In the genomic region with DNA sequence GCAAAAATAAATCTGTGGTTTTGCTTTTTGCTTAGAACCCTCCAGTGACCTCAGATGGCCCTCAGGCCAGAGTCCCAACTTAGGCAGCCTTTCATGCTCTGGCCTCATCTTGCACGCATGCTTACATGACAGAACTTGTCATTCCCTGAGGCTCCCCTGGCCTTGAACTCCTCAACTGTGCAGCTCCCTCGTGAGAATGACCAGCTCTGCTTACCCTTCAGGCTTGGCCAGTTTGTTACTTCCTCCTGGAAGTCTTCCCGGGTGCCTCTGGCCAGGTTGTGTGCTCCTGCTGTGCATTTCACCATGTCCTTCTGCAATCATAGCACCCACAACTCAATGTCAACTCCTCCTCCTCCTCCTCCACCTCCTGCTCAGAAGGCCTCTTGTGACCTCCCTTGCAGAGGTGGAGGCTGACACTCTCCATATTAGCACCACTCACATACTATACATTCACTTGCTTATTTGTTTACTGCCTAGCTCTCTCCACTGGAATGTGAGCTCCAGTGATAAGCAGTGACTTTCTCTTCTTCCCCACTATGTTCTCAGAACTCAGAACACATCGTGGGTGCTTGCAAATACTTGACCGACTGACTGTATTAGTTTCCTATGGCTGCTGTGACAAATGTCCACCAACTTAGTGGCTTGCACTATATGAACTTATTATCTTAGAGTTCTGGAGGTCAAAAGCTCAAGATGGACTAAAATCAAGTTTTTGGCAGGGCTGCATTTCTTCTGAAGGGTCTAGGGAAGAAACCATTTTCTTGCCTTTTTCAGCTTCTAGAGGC, we compare ENCODE assay signal across 13 cellular contexts. TPM values are rescaled to one million over a fixed set of nuclear protein-coding genes. Genes with fewer than 3 reads are reported as not detected.
DNase-seq lines count a peak whose midpoint lies in the region; ATAC-seq and TF ChIP-seq lines count a peak whose summit lies in the region.
"Had no signal": no experiment of that assay in that cellular context is flagged by ENCODE, and none has a peak within 500 bp of the region (broad histone marks: within the 10 kb centered on the region; RNA-seq: fewer than 3 reads in every experiment).

No MANE protein-coding gene starts in this region.

- H3K36me3 ChIP-seq in left ventricle myocardium inferior: peaks cover 8% of the 10 kb centered on the region
- H3K36me3 ChIP-seq: colonic mucosa had no signal

- H3K27ac Mint-ChIP-seq in activated T-helper 2 cell treated with anti-CD3 and anti-CD28 coated beads, Interferon-gamma antibody, Interleukin-2, Interleukin-4, amounts not matched to agents 10 μg/mL and 5 μg/mL and 100 μg/mL, durations not matched to agents 14 hours and 24 hours and 36 hours: peak overlapping the region; percentile 50
- peak overlapping the region; percentile 76 for H3K27ac Mint-ChIP-seq in stimulated activated naive B cell treated with anti-CD40 and anti-IgM and Interleukin-4, amounts not matched to agents 10 μg/mL and 1 μg/mL and 100 μg/mL, for 72 hours

- no peaks in the 10 kb centered on the region for H3K9me3 Mint-ChIP-seq in activated T-helper 2 cell treated with anti-CD3 and anti-CD28 coated beads, Interferon-gamma antibody, Interleukin-2, Interleukin-4, amounts not matched to agents 10 μg/mL and 5 μg/mL and 100 μg/mL, durations not matched to agents 14 hours and 24 hours and 36 hours
- H3K9me3 Mint-ChIP-seq in stimulated activated naive B cell treated with anti-CD40 and anti-IgM and Interleukin-4, amounts not matched to agents 10 μg/mL and 1 μg/mL and 100 μg/mL, for 72 hours: no peaks in the 10 kb centered on the region

- peak; percentile 42 for ATAC-seq in Right ventricle myocardium superior (ENCODE audit: poor library complexity)
- ATAC-seq in left cardiac atrium: no peak
- ATAC-seq in stimulated activated naive B cell treated with anti-CD40 and anti-IgM and Interleukin-4, amounts not matched to agents 10 μg/mL and 1 μg/mL and 100 μg/mL, for 72 hours (replicated peaks): no peak
- no peak for ATAC-seq in HG03025 (IDR thresholded peaks at IDR 0.05; ENCODE audit: low FRiP score, unreplicated experiment)
- ATAC-seq in HG02678 (IDR thresholded peaks at IDR 0.05; ENCODE audit: unreplicated experiment): no peak
- ATAC-seq: stimulated activated naive CD8-positive, alpha-beta T cell treated with anti-CD3 and anti-CD28 coated beads, Interleukin-15, Interleukin-2, amounts not matched to agents 100 U/mL and 50 U/mL, for 24 hours had no signal

- H3K4me3 Mint-ChIP-seq in activated T-helper 2 cell treated with anti-CD3 and anti-CD28 coated beads, Interferon-gamma antibody, Interleukin-2, Interleukin-4, amounts not matched to agents 10 μg/mL and 5 μg/mL and 100 μg/mL, durations not matched to agents 14 hours and 24 hours and 36 hours (ENCODE audit: low read depth): no peak overlapping the region
- H3K4me3 Mint-ChIP-seq in stimulated activated naive B cell treated with anti-CD40 and anti-IgM and Interleukin-4, amounts not matched to agents 10 μg/mL and 1 μg/mL and 100 μg/mL, for 72 hours: no peak overlapping the region

- no peaks in the 10 kb centered on the region for H3K9me3 ChIP-seq in left ventricle myocardium inferior (replicated peaks)
- H3K9me3 ChIP-seq: colonic mucosa had no signal

- no peak for DNase-seq in Right ventricle myocardium superior
- no peak for DNase-seq in left cardiac atrium
- DNase-seq in activated T-helper 2 cell treated with anti-CD3 and anti-CD28 coated beads, Interferon-gamma antibody, Interleukin-2, Interleukin-4, amounts not matched to agents 10 μg/mL and 5 μg/mL and 100 μg/mL, durations not matched to agents 14 hours and 24 hours and 36 hours (ENCODE audit: low spot score): no peak
- no peak for DNase-seq in left ventricle myocardium inferior
- DNase-seq in stimulated activated naive B cell treated with anti-CD40 and anti-IgM and Interleukin-4, amounts not matched to agents 10 μg/mL and 1 μg/mL and 100 μg/mL, for 72 hours: no peak
- DNase-seq in amniotic stem cell (lab: John Stamatoyannopoulos, UW): no peak
- DNase-seq: colonic mucosa; NCI-H2227 treated with DMSO at 0.1 percent for 48 hours; OCI-M1; stimulated activated CD4-positive, alpha-beta T cell treated with anti-CD3 and anti-CD28 coated beads, Interleukin-4, amount 100 ng/mL, for 24 hours; stimulated activated naive CD8-positive, alpha-beta T cell treated with anti-CD3 and anti-CD28 coated beads, Interleukin-15, Interleukin-2, amounts not matched to agents 100 U/mL and 50 U/mL, for 24 hours had no signal

- H3K4me3 ChIP-seq in left ventricle myocardium inferior: no peak overlapping the region
- H3K4me3 ChIP-seq: colonic mucosa had no signal

- H3K4me1 ChIP-seq in left ventricle myocardium inferior: peaks cover 78% of the 10 kb centered on the region
- H3K4me1 ChIP-seq: colonic mucosa had no signal

- intact Hi-C loops in Right ventricle myocardium superior (cut with DNase I): no loop called here
- intact Hi-C loops in left cardiac atrium (cut with DNase I): no loop called here
- intact Hi-C loops in activated T-helper 2 cell treated with anti-CD3 and anti-CD28 coated beads, Interferon-gamma antibody, Interleukin-2, Interleukin-4, amounts not matched to agents 10 μg/mL and 5 μg/mL and 100 μg/mL, durations not matched to agents 14 hours and 24 hours and 36 hours (cut with micrococcal nuclease): no loop called here
- intact Hi-C loops in left ventricle myocardium inferior (cut with micrococcal nuclease): no loop called here

- no peak for TF ChIP-seq CTCF in left ventricle myocardium inferior (IDR thresholded peaks at IDR 0.05; ENCODE audit: borderline replicate concordance)

- H3K4me1 Mint-ChIP-seq in activated T-helper 2 cell treated with anti-CD3 and anti-CD28 coated beads, Interferon-gamma antibody, Interleukin-2, Interleukin-4, amounts not matched to agents 10 μg/mL and 5 μg/mL and 100 μg/mL, durations not matched to agents 14 hours and 24 hours and 36 hours (ENCODE audit: low read depth): peaks cover 52% of the 10 kb centered on the region
- H3K4me1 Mint-ChIP-seq in stimulated activated naive B cell treated with anti-CD40 and anti-IgM and Interleukin-4, amounts not matched to agents 10 μg/mL and 1 μg/mL and 100 μg/mL, for 72 hours: peaks cover 70 to 85% of the 10 kb centered on the region in 2 donors

- H3K27me3 ChIP-seq in left ventricle myocardium inferior (ENCODE audit: low read depth): no peaks in the 10 kb centered on the region
- H3K27me3 ChIP-seq: colonic mucosa had no signal

- peak overlapping the region; percentile 34 for H3K27ac ChIP-seq in left ventricle myocardium inferior (replicated peaks)
- H3K27ac ChIP-seq: colonic mucosa had no signal

- H3K36me3 Mint-ChIP-seq in activated T-helper 2 cell treated with anti-CD3 and anti-CD28 coated beads, Interferon-gamma antibody, Interleukin-2, Interleukin-4, amounts not matched to agents 10 μg/mL and 5 μg/mL and 100 μg/mL, durations not matched to agents 14 hours and 24 hours and 36 hours (ENCODE audit: low read depth): peaks cover 77% of the 10 kb centered on the region
- H3K36me3 Mint-ChIP-seq in stimulated activated naive B cell treated with anti-CD40 and anti-IgM and Interleukin-4, amounts not matched to agents 10 μg/mL and 1 μg/mL and 100 μg/mL, for 72 hours: peaks cover 34 to 66% of the 10 kb centered on the region in 2 donors

- H3K27me3 Mint-ChIP-seq in activated T-helper 2 cell treated with anti-CD3 and anti-CD28 coated beads, Interferon-gamma antibody, Interleukin-2, Interleukin-4, amounts not matched to agents 10 μg/mL and 5 μg/mL and 100 μg/mL, durations not matched to agents 14 hours and 24 hours and 36 hours (ENCODE audit: low read depth): no peaks in the 10 kb centered on the region
- H3K27me3 Mint-ChIP-seq in stimulated activated naive B cell treated with anti-CD40 and anti-IgM and Interleukin-4, amounts not matched to agents 10 μg/mL and 1 μg/mL and 100 μg/mL, for 72 hours: no peaks in the 10 kb centered on the region

RNA-seq across cellular contexts. Expression of a gene that starts 41.9 kb away (rescaled TPM):
- total RNA-seq in Right ventricle myocardium superior (42.9 TPM), left cardiac atrium (10 to 100 TPM; 33.6 to 38.7 TPM), left ventricle myocardium inferior (42.7 TPM)
- total RNA-seq in activated T-helper 2 cell treated with anti-CD3 and anti-CD28 coated beads, Interferon-gamma antibody, Interleukin-2, Interleukin-4, amounts not matched to agents 10 μg/mL and 5 μg/mL and 100 μg/mL, durations not matched to agents 14 hours and 24 hours and 36 hours: 84.9 and 91.9 TPM in 2 replicates

RNA-seq across cellular contexts. Expression of a gene that starts 49.9 kb away (rescaled TPM):
- total RNA-seq in Right ventricle myocardium superior (34.4 TPM), left cardiac atrium (10 to 100 TPM; 66.7 to 69.7 TPM), left ventricle myocardium inferior (28.9 TPM)
- total RNA-seq in activated T-helper 2 cell treated with anti-CD3 and anti-CD28 coated beads, Interferon-gamma antibody, Interleukin-2, Interleukin-4, amounts not matched to agents 10 μg/mL and 5 μg/mL and 100 μg/mL, durations not matched to agents 14 hours and 24 hours and 36 hours: 36.7 and 40.5 TPM in 2 replicates
